ENCODE assay signal across 1 cellular context in genomic region chr10:92571649-92572048, GRCh38.
TF ChIP-seq lines count a peak whose summit lies in the region.

No MANE protein-coding gene starts in this region.

TF ChIP-seq in K562, 482 proteins besides CTCF, POLR2A, EP300 and RAD21:
- TF ChIP-seq ATF4 (CRISPR knock-in tag; IDR thresholded peaks at IDR 0.05) (no peak), JUNB (CRISPR knock-in tag; conservative IDR thresholded peaks at IDR 0.05) (no peak), ZNF644 (tag; IDR thresholded peaks at IDR 0.05; ENCODE audit: low read depth) (no peak), ZKSCAN1 (IDR thresholded peaks at IDR 0.05; ENCODE audit: low read depth, low read length) (no peak), ZNF24 (IDR thresholded peaks at IDR 0.05) (no peak), NR1H2 (CRISPR knock-in tag; IDR thresholded peaks at IDR 0.05) (no peak)
- TF ChIP-seq, protein P1, sequence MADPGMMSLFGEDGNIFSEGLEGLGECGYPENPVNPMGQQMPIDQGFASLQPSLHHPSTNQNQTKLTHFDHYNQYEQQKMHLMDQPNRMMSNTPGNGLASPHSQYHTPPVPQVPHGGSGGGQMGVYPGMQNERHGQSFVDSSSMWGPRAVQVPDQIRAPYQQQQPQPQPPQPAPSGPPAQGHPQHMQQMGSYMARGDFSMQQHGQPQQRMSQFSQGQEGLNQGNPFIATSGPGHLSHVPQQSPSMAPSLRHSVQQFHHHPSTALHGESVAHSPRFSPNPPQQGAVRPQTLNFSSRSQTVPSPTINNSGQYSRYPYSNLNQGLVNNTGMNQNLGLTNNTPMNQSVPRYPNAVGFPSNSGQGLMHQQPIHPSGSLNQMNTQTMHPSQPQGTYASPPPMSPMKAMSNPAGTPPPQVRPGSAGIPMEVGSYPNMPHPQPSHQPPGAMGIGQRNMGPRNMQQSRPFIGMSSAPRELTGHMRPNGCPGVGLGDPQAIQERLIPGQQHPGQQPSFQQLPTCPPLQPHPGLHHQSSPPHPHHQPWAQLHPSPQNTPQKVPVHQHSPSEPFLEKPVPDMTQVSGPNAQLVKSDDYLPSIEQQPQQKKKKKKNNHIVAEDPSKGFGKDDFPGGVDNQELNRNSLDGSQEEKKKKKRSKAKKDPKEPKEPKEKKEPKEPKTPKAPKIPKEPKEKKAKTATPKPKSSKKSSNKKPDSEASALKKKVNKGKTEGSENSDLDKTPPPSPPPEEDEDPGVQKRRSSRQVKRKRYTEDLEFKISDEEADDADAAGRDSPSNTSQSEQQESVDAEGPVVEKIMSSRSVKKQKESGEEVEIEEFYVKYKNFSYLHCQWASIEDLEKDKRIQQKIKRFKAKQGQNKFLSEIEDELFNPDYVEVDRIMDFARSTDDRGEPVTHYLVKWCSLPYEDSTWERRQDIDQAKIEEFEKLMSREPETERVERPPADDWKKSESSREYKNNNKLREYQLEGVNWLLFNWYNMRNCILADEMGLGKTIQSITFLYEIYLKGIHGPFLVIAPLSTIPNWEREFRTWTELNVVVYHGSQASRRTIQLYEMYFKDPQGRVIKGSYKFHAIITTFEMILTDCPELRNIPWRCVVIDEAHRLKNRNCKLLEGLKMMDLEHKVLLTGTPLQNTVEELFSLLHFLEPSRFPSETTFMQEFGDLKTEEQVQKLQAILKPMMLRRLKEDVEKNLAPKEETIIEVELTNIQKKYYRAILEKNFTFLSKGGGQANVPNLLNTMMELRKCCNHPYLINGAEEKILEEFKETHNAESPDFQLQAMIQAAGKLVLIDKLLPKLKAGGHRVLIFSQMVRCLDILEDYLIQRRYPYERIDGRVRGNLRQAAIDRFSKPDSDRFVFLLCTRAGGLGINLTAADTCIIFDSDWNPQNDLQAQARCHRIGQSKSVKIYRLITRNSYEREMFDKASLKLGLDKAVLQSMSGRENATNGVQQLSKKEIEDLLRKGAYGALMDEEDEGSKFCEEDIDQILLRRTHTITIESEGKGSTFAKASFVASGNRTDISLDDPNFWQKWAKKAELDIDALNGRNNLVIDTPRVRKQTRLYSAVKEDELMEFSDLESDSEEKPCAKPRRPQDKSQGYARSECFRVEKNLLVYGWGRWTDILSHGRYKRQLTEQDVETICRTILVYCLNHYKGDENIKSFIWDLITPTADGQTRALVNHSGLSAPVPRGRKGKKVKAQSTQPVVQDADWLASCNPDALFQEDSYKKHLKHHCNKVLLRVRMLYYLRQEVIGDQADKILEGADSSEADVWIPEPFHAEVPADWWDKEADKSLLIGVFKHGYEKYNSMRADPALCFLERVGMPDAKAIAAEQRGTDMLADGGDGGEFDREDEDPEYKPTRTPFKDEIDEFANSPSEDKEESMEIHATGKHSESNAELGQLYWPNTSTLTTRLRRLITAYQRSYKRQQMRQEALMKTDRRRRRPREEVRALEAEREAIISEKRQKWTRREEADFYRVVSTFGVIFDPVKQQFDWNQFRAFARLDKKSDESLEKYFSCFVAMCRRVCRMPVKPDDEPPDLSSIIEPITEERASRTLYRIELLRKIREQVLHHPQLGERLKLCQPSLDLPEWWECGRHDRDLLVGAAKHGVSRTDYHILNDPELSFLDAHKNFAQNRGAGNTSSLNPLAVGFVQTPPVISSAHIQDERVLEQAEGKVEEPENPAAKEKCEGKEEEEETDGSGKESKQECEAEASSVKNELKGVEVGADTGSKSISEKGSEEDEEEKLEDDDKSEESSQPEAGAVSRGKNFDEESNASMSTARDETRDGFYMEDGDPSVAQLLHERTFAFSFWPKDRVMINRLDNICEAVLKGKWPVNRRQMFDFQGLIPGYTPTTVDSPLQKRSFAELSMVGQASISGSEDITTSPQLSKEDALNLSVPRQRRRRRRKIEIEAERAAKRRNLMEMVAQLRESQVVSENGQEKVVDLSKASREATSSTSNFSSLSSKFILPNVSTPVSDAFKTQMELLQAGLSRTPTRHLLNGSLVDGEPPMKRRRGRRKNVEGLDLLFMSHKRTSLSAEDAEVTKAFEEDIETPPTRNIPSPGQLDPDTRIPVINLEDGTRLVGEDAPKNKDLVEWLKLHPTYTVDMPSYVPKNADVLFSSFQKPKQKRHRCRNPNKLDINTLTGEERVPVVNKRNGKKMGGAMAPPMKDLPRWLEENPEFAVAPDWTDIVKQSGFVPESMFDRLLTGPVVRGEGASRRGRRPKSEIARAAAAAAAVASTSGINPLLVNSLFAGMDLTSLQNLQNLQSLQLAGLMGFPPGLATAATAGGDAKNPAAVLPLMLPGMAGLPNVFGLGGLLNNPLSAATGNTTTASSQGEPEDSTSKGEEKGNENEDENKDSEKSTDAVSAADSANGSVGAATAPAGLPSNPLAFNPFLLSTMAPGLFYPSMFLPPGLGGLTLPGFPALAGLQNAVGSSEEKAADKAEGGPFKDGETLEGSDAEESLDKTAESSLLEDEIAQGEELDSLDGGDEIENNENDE (IDR thresholded peaks at IDR 0.05; ENCODE audit: low read depth, low read length): no peak
